Comparison of ENCODE assay signal across 1 cellular context in the genomic region with DNA sequence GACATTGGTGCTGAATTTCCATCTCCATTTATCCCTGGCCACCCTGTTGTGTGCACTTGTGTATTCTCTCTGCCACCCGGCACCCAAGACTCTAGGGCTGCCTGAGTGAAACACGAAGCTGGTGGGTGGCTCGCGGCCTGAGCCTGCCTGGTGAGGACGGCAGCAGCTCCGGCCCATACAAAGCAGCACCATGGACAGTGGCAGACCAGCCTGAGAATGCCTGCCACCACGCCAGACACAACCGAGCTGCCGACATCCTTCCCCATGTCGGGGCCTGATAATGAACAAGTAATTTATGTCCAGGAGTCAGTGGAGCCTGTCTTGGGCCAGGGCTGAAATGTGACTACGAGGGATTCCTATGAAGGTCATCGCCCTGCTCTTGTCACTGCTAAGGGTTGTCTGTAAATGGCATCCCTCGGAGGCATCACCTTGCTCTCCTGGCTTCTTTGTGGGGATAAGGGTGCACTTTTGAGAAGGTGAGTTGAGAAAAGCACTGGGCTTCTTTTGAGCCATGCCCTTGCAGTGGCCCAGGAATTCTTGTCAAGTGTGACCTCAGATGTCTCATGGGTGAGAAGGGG.
TF ChIP-seq lines count a peak whose summit lies in the region.

No MANE protein-coding gene starts in this region.

TF ChIP-seq in HepG2, 621 proteins besides CTCF, POLR2A, EP300 and RAD21 (continued from another document and continues in another):
- TF ChIP-seq, protein P1, sequence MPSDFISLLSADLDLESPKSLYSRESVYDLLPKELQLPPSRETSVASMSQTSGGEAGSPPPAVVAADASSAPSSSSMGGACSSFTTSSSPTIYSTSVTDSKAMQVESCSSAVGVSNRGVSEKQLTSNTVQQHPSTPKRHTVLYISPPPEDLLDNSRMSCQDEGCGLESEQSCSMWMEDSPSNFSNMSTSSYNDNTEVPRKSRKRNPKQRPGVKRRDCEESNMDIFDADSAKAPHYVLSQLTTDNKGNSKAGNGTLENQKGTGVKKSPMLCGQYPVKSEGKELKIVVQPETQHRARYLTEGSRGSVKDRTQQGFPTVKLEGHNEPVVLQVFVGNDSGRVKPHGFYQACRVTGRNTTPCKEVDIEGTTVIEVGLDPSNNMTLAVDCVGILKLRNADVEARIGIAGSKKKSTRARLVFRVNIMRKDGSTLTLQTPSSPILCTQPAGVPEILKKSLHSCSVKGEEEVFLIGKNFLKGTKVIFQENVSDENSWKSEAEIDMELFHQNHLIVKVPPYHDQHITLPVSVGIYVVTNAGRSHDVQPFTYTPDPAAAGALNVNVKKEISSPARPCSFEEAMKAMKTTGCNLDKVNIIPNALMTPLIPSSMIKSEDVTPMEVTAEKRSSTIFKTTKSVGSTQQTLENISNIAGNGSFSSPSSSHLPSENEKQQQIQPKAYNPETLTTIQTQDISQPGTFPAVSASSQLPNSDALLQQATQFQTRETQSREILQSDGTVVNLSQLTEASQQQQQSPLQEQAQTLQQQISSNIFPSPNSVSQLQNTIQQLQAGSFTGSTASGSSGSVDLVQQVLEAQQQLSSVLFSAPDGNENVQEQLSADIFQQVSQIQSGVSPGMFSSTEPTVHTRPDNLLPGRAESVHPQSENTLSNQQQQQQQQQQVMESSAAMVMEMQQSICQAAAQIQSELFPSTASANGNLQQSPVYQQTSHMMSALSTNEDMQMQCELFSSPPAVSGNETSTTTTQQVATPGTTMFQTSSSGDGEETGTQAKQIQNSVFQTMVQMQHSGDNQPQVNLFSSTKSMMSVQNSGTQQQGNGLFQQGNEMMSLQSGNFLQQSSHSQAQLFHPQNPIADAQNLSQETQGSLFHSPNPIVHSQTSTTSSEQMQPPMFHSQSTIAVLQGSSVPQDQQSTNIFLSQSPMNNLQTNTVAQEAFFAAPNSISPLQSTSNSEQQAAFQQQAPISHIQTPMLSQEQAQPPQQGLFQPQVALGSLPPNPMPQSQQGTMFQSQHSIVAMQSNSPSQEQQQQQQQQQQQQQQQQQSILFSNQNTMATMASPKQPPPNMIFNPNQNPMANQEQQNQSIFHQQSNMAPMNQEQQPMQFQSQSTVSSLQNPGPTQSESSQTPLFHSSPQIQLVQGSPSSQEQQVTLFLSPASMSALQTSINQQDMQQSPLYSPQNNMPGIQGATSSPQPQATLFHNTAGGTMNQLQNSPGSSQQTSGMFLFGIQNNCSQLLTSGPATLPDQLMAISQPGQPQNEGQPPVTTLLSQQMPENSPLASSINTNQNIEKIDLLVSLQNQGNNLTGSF (CRISPR knock-in tag; IDR thresholded peaks at IDR 0.05), result peak; percentile 82; the same call in 1 of the 2 replicates
- TF ChIP-seq ZNF724P (CRISPR knock-in tag; IDR thresholded peaks at IDR 0.05; ENCODE audit: borderline replicate concordance) (no peak), KDM5A (IDR thresholded peaks at IDR 0.05; ENCODE audit: borderline replicate concordance, low read length) (no peak), ZNF446 (CRISPR knock-in tag; IDR thresholded peaks at IDR 0.05) (no peak), ZNF543 (CRISPR knock-in tag; IDR thresholded peaks at IDR 0.05) (no peak), HNRNPH1 (optimal IDR thresholded peaks at IDR 0.05; ENCODE audit: low read depth, low read length) (no peak), ZNF557 (CRISPR knock-in tag; IDR thresholded peaks at IDR 0.05) (no peak), TAF15 (IDR thresholded peaks at IDR 0.05; ENCODE audit: low read depth, low read length, poor library complexity, severe bottlenecking) (no peak), NR2F1 (CRISPR knock-in tag; IDR thresholded peaks at IDR 0.05) (no peak), ZNF772 (CRISPR knock-in tag; IDR thresholded peaks at IDR 0.05) (peak; percentile 61; the same call in 1 of the 2 replicates), ZNF652 (CRISPR knock-in tag; IDR thresholded peaks at IDR 0.05; ENCODE audit: borderline replicate concordance, low read depth) (no peak), TP53 (CRISPR knock-in tag; conservative IDR thresholded peaks at IDR 0.05) (no peak), MYNN (CRISPR knock-in tag; IDR thresholded peaks at IDR 0.05; ENCODE audit: low read depth) (no peak), DR1 (CRISPR knock-in tag; IDR thresholded peaks at IDR 0.05) (no peak), CBX1 (IDR thresholded peaks at IDR 0.05; ENCODE audit: low read depth) (no peak), MIXL1 (CRISPR knock-in tag; IDR thresholded peaks at IDR 0.05) (no peak), EHMT2 (IDR thresholded peaks at IDR 0.05; ENCODE audit: borderline replicate concordance, low read depth, low read length) (peak; percentile 91), ZNF780A (CRISPR knock-in tag; IDR thresholded peaks at IDR 0.05) (peak; percentile 68; the same call in 1 of the 2 replicates), ZNF337 (CRISPR knock-in tag; IDR thresholded peaks at IDR 0.05; ENCODE audit: borderline replicate concordance, low read depth) (no peak)
- TF ChIP-seq, protein P2, sequence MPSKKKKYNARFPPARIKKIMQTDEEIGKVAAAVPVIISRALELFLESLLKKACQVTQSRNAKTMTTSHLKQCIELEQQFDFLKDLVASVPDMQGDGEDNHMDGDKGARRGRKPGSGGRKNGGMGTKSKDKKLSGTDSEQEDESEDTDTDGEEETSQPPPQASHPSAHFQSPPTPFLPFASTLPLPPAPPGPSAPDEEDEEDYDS (CRISPR knock-in tag; IDR thresholded peaks at IDR 0.05), result no peak
- TF ChIP-seq, protein P3, sequence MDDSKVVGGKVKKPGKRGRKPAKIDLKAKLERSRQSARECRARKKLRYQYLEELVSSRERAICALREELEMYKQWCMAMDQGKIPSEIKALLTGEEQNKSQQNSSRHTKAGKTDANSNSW (CRISPR knock-in tag; IDR thresholded peaks at IDR 0.05; ENCODE audit: borderline replicate concordance), result no peak
- TF ChIP-seq, protein P4, sequence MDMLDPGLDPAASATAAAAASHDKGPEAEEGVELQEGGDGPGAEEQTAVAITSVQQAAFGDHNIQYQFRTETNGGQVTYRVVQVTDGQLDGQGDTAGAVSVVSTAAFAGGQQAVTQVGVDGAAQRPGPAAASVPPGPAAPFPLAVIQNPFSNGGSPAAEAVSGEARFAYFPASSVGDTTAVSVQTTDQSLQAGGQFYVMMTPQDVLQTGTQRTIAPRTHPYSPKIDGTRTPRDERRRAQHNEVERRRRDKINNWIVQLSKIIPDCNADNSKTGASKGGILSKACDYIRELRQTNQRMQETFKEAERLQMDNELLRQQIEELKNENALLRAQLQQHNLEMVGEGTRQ (IDR thresholded peaks at IDR 0.05; ENCODE audit: low read depth, low read length), result no peak
- TF ChIP-seq, protein P4 (CRISPR knock-in tag; IDR thresholded peaks at IDR 0.05; ENCODE audit: borderline replicate concordance), result no peak
- TF ChIP-seq, protein P5, sequence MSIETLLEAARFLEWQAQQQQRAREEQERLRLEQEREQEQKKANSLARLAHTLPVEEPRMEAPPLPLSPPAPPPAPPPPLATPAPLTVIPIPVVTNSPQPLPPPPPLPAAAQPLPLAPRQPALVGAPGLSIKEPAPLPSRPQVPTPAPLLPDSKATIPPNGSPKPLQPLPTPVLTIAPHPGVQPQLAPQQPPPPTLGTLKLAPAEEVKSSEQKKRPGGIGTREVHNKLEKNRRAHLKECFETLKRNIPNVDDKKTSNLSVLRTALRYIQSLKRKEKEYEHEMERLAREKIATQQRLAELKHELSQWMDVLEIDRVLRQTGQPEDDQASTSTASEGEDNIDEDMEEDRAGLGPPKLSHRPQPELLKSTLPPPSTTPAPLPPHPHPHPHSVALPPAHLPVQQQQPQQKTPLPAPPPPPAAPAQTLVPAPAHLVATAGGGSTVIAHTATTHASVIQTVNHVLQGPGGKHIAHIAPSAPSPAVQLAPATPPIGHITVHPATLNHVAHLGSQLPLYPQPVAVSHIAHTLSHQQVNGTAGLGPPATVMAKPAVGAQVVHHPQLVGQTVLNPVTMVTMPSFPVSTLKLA (IDR thresholded peaks at IDR 0.05), result no peak
- TF ChIP-seq, protein P6, sequence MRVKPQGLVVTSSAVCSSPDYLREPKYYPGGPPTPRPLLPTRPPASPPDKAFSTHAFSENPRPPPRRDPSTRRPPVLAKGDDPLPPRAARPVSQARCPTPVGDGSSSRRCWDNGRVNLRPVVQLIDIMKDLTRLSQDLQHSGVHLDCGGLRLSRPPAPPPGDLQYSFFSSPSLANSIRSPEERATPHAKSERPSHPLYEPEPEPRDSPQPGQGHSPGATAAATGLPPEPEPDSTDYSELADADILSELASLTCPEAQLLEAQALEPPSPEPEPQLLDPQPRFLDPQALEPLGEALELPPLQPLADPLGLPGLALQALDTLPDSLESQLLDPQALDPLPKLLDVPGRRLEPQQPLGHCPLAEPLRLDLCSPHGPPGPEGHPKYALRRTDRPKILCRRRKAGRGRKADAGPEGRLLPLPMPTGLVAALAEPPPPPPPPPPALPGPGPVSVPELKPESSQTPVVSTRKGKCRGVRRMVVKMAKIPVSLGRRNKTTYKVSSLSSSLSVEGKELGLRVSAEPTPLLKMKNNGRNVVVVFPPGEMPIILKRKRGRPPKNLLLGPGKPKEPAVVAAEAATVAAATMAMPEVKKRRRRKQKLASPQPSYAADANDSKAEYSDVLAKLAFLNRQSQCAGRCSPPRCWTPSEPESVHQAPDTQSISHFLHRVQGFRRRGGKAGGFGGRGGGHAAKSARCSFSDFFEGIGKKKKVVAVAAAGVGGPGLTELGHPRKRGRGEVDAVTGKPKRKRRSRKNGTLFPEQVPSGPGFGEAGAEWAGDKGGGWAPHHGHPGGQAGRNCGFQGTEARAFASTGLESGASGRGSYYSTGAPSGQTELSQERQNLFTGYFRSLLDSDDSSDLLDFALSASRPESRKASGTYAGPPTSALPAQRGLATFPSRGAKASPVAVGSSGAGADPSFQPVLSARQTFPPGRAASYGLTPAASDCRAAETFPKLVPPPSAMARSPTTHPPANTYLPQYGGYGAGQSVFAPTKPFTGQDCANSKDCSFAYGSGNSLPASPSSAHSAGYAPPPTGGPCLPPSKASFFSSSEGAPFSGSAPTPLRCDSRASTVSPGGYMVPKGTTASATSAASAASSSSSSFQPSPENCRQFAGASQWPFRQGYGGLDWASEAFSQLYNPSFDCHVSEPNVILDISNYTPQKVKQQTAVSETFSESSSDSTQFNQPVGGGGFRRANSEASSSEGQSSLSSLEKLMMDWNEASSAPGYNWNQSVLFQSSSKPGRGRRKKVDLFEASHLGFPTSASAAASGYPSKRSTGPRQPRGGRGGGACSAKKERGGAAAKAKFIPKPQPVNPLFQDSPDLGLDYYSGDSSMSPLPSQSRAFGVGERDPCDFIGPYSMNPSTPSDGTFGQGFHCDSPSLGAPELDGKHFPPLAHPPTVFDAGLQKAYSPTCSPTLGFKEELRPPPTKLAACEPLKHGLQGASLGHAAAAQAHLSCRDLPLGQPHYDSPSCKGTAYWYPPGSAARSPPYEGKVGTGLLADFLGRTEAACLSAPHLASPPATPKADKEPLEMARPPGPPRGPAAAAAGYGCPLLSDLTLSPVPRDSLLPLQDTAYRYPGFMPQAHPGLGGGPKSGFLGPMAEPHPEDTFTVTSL (CRISPR knock-in tag; IDR thresholded peaks at IDR 0.05; ENCODE audit: borderline replicate concordance), result no peak
- TF ChIP-seq, protein P7, sequence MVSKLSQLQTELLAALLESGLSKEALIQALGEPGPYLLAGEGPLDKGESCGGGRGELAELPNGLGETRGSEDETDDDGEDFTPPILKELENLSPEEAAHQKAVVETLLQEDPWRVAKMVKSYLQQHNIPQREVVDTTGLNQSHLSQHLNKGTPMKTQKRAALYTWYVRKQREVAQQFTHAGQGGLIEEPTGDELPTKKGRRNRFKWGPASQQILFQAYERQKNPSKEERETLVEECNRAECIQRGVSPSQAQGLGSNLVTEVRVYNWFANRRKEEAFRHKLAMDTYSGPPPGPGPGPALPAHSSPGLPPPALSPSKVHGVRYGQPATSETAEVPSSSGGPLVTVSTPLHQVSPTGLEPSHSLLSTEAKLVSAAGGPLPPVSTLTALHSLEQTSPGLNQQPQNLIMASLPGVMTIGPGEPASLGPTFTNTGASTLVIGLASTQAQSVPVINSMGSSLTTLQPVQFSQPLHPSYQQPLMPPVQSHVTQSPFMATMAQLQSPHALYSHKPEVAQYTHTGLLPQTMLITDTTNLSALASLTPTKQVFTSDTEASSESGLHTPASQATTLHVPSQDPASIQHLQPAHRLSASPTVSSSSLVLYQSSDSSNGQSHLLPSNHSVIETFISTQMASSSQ (IDR thresholded peaks at IDR 0.05; ENCODE audit: low read depth), result no peak
- TF ChIP-seq, protein P7 (CRISPR knock-in tag; IDR thresholded peaks at IDR 0.05; ENCODE audit: borderline replicate concordance), result no peak
- TF ChIP-seq, protein P8, sequence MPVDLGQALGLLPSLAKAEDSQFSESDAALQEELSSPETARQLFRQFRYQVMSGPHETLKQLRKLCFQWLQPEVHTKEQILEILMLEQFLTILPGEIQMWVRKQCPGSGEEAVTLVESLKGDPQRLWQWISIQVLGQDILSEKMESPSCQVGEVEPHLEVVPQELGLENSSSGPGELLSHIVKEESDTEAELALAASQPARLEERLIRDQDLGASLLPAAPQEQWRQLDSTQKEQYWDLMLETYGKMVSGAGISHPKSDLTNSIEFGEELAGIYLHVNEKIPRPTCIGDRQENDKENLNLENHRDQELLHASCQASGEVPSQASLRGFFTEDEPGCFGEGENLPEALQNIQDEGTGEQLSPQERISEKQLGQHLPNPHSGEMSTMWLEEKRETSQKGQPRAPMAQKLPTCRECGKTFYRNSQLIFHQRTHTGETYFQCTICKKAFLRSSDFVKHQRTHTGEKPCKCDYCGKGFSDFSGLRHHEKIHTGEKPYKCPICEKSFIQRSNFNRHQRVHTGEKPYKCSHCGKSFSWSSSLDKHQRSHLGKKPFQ (CRISPR knock-in tag; IDR thresholded peaks at IDR 0.05; ENCODE audit: insufficient replicate concordance), result no peak
